2 cellular contexts compared by ENCODE assay signal in the genomic region with DNA sequence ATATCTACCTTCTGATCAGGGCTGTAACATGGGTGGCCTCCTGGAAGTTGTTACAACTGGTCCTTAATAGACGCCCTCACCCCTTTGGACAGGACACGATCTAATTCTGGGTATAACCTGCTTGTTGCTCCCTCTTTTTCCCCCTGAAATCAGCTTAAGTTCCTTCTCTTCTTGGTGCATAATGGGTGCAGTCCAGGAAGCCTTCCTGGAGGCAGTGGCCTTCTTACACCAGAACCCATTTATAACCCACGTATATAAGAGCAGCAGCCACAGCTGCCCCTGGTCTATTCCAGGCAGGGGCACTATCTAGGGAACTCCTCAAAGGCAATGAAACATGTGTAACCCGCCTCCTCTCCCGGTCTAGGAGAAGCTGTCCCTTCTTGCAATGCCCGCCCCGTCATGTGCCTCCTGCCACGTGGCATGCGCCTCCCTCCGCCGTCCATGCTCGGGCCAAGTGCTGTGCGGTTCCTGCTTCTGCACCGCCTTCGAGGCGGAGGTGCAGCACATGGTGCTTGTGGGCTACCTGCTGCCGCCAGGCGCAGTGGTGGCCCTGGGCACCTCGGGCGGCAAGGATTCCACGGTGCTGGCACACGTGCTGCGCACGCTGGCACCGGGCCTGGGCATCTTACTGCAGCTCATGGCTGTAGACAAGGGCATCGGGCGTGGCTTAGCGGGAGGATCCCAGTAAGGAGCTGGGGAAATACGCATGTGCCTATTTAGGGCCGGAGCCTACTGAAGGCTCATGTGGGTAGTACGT.
TF ChIP-seq lines count a peak whose summit lies in the region.

No MANE protein-coding gene starts in this region.

TF ChIP-seq in HepG2, 621 proteins besides CTCF, POLR2A, EP300 and RAD21:
- no peak for TF ChIP-seq XBP1 (CRISPR knock-in tag; IDR thresholded peaks at IDR 0.05)
- TF ChIP-seq, protein P1, sequence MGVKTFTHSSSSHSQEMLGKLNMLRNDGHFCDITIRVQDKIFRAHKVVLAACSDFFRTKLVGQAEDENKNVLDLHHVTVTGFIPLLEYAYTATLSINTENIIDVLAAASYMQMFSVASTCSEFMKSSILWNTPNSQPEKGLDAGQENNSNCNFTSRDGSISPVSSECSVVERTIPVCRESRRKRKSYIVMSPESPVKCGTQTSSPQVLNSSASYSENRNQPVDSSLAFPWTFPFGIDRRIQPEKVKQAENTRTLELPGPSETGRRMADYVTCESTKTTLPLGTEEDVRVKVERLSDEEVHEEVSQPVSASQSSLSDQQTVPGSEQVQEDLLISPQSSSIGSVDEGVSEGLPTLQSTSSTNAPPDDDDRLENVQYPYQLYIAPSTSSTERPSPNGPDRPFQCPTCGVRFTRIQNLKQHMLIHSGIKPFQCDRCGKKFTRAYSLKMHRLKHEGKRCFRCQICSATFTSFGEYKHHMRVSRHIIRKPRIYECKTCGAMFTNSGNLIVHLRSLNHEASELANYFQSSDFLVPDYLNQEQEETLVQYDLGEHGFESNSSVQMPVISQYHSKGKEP (CRISPR knock-in tag; IDR thresholded peaks at IDR 0.05): no peak
- TF ChIP-seq, protein P2, sequence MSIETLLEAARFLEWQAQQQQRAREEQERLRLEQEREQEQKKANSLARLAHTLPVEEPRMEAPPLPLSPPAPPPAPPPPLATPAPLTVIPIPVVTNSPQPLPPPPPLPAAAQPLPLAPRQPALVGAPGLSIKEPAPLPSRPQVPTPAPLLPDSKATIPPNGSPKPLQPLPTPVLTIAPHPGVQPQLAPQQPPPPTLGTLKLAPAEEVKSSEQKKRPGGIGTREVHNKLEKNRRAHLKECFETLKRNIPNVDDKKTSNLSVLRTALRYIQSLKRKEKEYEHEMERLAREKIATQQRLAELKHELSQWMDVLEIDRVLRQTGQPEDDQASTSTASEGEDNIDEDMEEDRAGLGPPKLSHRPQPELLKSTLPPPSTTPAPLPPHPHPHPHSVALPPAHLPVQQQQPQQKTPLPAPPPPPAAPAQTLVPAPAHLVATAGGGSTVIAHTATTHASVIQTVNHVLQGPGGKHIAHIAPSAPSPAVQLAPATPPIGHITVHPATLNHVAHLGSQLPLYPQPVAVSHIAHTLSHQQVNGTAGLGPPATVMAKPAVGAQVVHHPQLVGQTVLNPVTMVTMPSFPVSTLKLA (IDR thresholded peaks at IDR 0.05): 0 out of 2 replicates have a peak, but pooled peaks have one; percentile 12
- TF ChIP-seq MTA1 (CRISPR knock-in tag; IDR thresholded peaks at IDR 0.05; ENCODE audit: borderline replicate concordance): no peak
TF ChIP-seq in HepG2: peak in this region for 1.

TF ChIP-seq in K562, 482 proteins besides CTCF, POLR2A, EP300 and RAD21:
- TF ChIP-seq SMARCC2 (IDR thresholded peaks at IDR 0.05; ENCODE audit: low read depth) (no peak), BCOR (IDR thresholded peaks at IDR 0.05) (peak; percentile 58), ZC3H4 (CRISPR knock-in tag; IDR thresholded peaks at IDR 0.05; ENCODE audit: borderline replicate concordance) (peak; percentile 74; the same call in 1 of the 2 replicates), SUPT5H (IDR thresholded peaks at IDR 0.05) (no peak), DPF2 (IDR thresholded peaks at IDR 0.05) (no peak), ZNF778 (CRISPR knock-in tag; IDR thresholded peaks at IDR 0.05) (no peak), ZFP36 (IDR thresholded peaks at IDR 0.05; ENCODE audit: low read depth, low read length, partially characterized antibody) (peak; percentile 87), ZNF830 (CRISPR knock-in tag; IDR thresholded peaks at IDR 0.05) (no peak)
- TF ChIP-seq, protein P3, sequence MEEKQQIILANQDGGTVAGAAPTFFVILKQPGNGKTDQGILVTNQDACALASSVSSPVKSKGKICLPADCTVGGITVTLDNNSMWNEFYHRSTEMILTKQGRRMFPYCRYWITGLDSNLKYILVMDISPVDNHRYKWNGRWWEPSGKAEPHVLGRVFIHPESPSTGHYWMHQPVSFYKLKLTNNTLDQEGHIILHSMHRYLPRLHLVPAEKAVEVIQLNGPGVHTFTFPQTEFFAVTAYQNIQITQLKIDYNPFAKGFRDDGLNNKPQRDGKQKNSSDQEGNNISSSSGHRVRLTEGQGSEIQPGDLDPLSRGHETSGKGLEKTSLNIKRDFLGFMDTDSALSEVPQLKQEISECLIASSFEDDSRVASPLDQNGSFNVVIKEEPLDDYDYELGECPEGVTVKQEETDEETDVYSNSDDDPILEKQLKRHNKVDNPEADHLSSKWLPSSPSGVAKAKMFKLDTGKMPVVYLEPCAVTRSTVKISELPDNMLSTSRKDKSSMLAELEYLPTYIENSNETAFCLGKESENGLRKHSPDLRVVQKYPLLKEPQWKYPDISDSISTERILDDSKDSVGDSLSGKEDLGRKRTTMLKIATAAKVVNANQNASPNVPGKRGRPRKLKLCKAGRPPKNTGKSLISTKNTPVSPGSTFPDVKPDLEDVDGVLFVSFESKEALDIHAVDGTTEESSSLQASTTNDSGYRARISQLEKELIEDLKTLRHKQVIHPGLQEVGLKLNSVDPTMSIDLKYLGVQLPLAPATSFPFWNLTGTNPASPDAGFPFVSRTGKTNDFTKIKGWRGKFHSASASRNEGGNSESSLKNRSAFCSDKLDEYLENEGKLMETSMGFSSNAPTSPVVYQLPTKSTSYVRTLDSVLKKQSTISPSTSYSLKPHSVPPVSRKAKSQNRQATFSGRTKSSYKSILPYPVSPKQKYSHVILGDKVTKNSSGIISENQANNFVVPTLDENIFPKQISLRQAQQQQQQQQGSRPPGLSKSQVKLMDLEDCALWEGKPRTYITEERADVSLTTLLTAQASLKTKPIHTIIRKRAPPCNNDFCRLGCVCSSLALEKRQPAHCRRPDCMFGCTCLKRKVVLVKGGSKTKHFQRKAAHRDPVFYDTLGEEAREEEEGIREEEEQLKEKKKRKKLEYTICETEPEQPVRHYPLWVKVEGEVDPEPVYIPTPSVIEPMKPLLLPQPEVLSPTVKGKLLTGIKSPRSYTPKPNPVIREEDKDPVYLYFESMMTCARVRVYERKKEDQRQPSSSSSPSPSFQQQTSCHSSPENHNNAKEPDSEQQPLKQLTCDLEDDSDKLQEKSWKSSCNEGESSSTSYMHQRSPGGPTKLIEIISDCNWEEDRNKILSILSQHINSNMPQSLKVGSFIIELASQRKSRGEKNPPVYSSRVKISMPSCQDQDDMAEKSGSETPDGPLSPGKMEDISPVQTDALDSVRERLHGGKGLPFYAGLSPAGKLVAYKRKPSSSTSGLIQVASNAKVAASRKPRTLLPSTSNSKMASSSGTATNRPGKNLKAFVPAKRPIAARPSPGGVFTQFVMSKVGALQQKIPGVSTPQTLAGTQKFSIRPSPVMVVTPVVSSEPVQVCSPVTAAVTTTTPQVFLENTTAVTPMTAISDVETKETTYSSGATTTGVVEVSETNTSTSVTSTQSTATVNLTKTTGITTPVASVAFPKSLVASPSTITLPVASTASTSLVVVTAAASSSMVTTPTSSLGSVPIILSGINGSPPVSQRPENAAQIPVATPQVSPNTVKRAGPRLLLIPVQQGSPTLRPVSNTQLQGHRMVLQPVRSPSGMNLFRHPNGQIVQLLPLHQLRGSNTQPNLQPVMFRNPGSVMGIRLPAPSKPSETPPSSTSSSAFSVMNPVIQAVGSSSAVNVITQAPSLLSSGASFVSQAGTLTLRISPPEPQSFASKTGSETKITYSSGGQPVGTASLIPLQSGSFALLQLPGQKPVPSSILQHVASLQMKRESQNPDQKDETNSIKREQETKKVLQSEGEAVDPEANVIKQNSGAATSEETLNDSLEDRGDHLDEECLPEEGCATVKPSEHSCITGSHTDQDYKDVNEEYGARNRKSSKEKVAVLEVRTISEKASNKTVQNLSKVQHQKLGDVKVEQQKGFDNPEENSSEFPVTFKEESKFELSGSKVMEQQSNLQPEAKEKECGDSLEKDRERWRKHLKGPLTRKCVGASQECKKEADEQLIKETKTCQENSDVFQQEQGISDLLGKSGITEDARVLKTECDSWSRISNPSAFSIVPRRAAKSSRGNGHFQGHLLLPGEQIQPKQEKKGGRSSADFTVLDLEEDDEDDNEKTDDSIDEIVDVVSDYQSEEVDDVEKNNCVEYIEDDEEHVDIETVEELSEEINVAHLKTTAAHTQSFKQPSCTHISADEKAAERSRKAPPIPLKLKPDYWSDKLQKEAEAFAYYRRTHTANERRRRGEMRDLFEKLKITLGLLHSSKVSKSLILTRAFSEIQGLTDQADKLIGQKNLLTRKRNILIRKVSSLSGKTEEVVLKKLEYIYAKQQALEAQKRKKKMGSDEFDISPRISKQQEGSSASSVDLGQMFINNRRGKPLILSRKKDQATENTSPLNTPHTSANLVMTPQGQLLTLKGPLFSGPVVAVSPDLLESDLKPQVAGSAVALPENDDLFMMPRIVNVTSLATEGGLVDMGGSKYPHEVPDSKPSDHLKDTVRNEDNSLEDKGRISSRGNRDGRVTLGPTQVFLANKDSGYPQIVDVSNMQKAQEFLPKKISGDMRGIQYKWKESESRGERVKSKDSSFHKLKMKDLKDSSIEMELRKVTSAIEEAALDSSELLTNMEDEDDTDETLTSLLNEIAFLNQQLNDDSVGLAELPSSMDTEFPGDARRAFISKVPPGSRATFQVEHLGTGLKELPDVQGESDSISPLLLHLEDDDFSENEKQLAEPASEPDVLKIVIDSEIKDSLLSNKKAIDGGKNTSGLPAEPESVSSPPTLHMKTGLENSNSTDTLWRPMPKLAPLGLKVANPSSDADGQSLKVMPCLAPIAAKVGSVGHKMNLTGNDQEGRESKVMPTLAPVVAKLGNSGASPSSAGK (IDR thresholded peaks at IDR 0.05): no peak
